ENCODE assay signal across 19 cellular contexts in genomic region chr2:224029876-224030275, GRCh38. TPM values are rescaled to one million over a fixed set of nuclear protein-coding genes. Genes with fewer than 3 reads are reported as not detected.
DNase-seq lines count a peak whose midpoint lies in the region; ATAC-seq, FAIRE-seq and TF ChIP-seq lines count a peak whose summit lies in the region.
"Had no signal": no experiment of that assay in that cellular context is flagged by ENCODE, and none has a peak within 500 bp of the region (broad histone marks: within the 10 kb centered on the region; RNA-seq: fewer than 3 reads in every experiment).

No MANE protein-coding gene starts in this region.

- CTCF ChIA-PET in RWPE1 (lab: Yijun Ruan, JAX), result no interaction called here

- peaks cover 56% of the 10 kb centered on the region for H3K4me1 Mint-ChIP-seq in activated naive CD8-positive, alpha-beta T cell treated with anti-CD3 and anti-CD28 coated beads for 36 hours

- H3K4me1 ChIP-seq in RWPE2 (ENCODE audit: insufficient read depth, poor library complexity, severe bottlenecking) (no peaks in the 10 kb centered on the region), keratinocyte (ENCODE audit: control insufficient read depth, extremely low read depth, insufficient read depth, low read length) (peaks cover 23% of the 10 kb centered on the region)

- no peaks in the 10 kb centered on the region for H3K27me3 Mint-ChIP-seq in activated naive CD8-positive, alpha-beta T cell treated with anti-CD3 and anti-CD28 coated beads for 36 hours

- DNase-seq in RWPE1 (ENCODE audit: low spot score), result no peak
- no peak for DNase-seq in RWPE2 (ENCODE audit: low spot score)
- peak; percentile 26 for DNase-seq in epithelial cell of prostate (ENCODE audit: low read depth, low spot score)
- DNase-seq in keratinocyte (ENCODE audit: low read depth, low spot score), result no peak
- no peak for DNase-seq in activated naive CD8-positive, alpha-beta T cell treated with anti-CD3 and anti-CD28 coated beads for 36 hours
- no peak for DNase-seq in COLO668 (lab: John Stamatoyannopoulos, UW; ENCODE audit: unreplicated experiment)
- DNase-seq: AML-193; CD4-positive, alpha-beta T cell; DMS153; DMS79; GDM1; HCEC 1CT had no signal

- H3K4me2 ChIP-seq in keratinocyte (ENCODE audit: control insufficient read depth, extremely low read depth, insufficient read depth, low read depth, low read length), result no peak overlapping the region
- H3K4me2 ChIP-seq: A549 had no signal

- no peak overlapping the region for H3K4me3 Mint-ChIP-seq in activated naive CD8-positive, alpha-beta T cell treated with anti-CD3 and anti-CD28 coated beads for 36 hours
- H3K4me3 Mint-ChIP-seq: CD4-positive, alpha-beta T cell; GM23338 had no signal

- TF ChIP-seq CTCF in RWPE1 (conservative IDR thresholded peaks at IDR 0.05; ENCODE audit: low read depth) (no peak), RWPE2 (IDR thresholded peaks at IDR 0.05; ENCODE audit: poor library complexity, severe bottlenecking) (no peak), keratinocyte (optimal IDR thresholded peaks at IDR 0.05 in 1 of 3, IDR thresholded peaks at IDR 0.05 in 1 of 3, conservative IDR thresholded peaks at IDR 0.05 in 1 of 3; ENCODE audit: extremely low read depth in 1 of 3, insufficient read depth in 2 of 3, low read length in 3 of 3) (no peak)

- H3K36me3 ChIP-seq in RWPE2 (ENCODE audit: low read depth) (peaks cover 58% of the 10 kb centered on the region), keratinocyte (ENCODE audit: control insufficient read depth in 2 of 2, extremely low read depth in 1 of 2, insufficient read depth in 2 of 2, low read length in 2 of 2) (peaks cover 15 to 57% of the 10 kb centered on the region in 2 experiments)

- H3K36me3 Mint-ChIP-seq in activated naive CD8-positive, alpha-beta T cell treated with anti-CD3 and anti-CD28 coated beads for 36 hours, result peaks cover 51% of the 10 kb centered on the region

- no peaks in the 10 kb centered on the region for H3K9me3 ChIP-seq in RWPE2 (ENCODE audit: severe bottlenecking)
- no peaks in the 10 kb centered on the region for H3K9me3 ChIP-seq in keratinocyte (ENCODE audit: control insufficient read depth, low read depth, low read length)
- H3K9me3 ChIP-seq: A549 had no signal

- H3K9ac ChIP-seq in keratinocyte (ENCODE audit: control insufficient read depth, extremely low read depth, insufficient read depth, low read length), result no peak overlapping the region

- no peak overlapping the region for H3K27ac Mint-ChIP-seq in activated naive CD8-positive, alpha-beta T cell treated with anti-CD3 and anti-CD28 coated beads for 36 hours
- H3K27ac Mint-ChIP-seq: CD4-positive, alpha-beta T cell; GM23338 had no signal

- peak; percentile 81 for FAIRE-seq in keratinocyte (lab: Jason Lieb, UNC)
- FAIRE-seq: A549, GM12892, GM18507, H54 had no signal

- POLR2A ChIA-PET in RWPE1 (lab: Yijun Ruan, JAX; ENCODE audit: low non-redundant PET), result no interaction called here

- H3K4me3 ChIP-seq in RWPE2 (ENCODE audit: severe bottlenecking), result no peak overlapping the region
- H3K4me3 ChIP-seq in keratinocyte (ENCODE audit: control insufficient read depth in 2 of 3, extremely low read depth in 1 of 3, insufficient read depth in 2 of 3, low read depth in 1 of 3, low read length in 3 of 3), result no peak overlapping the region
- H3K4me3 ChIP-seq: A549, GM23338 had no signal

- dilution Hi-C loops in keratinocyte (cut with MboI; ENCODE audit: extremely low pct_ligation_motif_present, low sequenced_read_pairs), result no loop called here

- peaks cover 99% of the 10 kb centered on the region for H3K79me2 ChIP-seq in keratinocyte (ENCODE audit: control insufficient read depth, insufficient read depth, low read length)

- peaks cover 16% of the 10 kb centered on the region for H3K9me3 Mint-ChIP-seq in activated naive CD8-positive, alpha-beta T cell treated with anti-CD3 and anti-CD28 coated beads for 36 hours
- H3K9me3 Mint-ChIP-seq: CD4-positive, alpha-beta T cell; GM23338 had no signal

- ATAC-seq in RWPE2 (ENCODE audit: low read depth) (peak; percentile 21; the same call in 1 of the 3 replicates), GM19351 (IDR thresholded peaks at IDR 0.05; ENCODE audit: unreplicated experiment) (no peak)
- ATAC-seq: A549, GM23338 had no signal

- H3K27ac ChIP-seq in RWPE1 (peak overlapping the region; percentile 51), RWPE2 (ENCODE audit: poor library complexity, severe bottlenecking) (no peak overlapping the region), epithelial cell of prostate (peak overlapping the region; percentile 22), keratinocyte (ENCODE audit: control insufficient read depth, insufficient read depth, low read length) (peak overlapping the region; percentile 11)
- H3K27ac ChIP-seq: A549, C4-2B had no signal

- H3K9me1 ChIP-seq in keratinocyte (ENCODE audit: control insufficient read depth, extremely low read depth, insufficient read depth, low read length), result peaks cover 6% of the 10 kb centered on the region

- peaks cover under 1% of the 10 kb centered on the region for H4K20me1 ChIP-seq in keratinocyte (ENCODE audit: control insufficient read depth, extremely low read depth, insufficient read depth, low read length)

- H2AFZ ChIP-seq in keratinocyte (ENCODE audit: control insufficient read depth, low read length), result no peak overlapping the region
- H2AFZ ChIP-seq: GM23338 had no signal

- H3K27me3 ChIP-seq in RWPE2 (ENCODE audit: insufficient read depth, poor library complexity, severe bottlenecking) (no peaks in the 10 kb centered on the region), keratinocyte (ENCODE audit: control insufficient read depth, extremely low read depth, insufficient read depth, low read length) (no peaks in the 10 kb centered on the region)

RNA-seq across cellular contexts. Expression of gene SERPINE2, which starts 9.2 kb away (rescaled TPM):
- polyA plus RNA-seq in keratinocyte, result 279 to 1,210 TPM (median 306 TPM) in 3 replicates
- 58.0 TPM for polyA plus RNA-seq in keratinocyte (2011; ENCODE audit: low read depth)
- polyA plus RNA-seq in keratinocyte (2011; cell fraction: cytosol; rRNA removed), result 606 and 644 TPM in 2 replicates
- polyA plus RNA-seq in keratinocyte (2011; cell fraction: nucleus; rRNA removed), result 1,752 and 1,862 TPM in 2 replicates
- polyA plus RNA-seq in keratinocyte (2012; ENCODE audit: low replicate concordance), result 137 and 901 TPM in 2 replicates
- polyA minus RNA-seq in keratinocyte, result 244 to 695 TPM (median 331 TPM) in 3 replicates
- polyA minus RNA-seq in keratinocyte (2011; cell fraction: cytosol; rRNA and poly(A)+ RNA removed), result 380 TPM
- polyA minus RNA-seq in keratinocyte (2011; cell fraction: nucleus; rRNA and poly(A)+ RNA removed), result 558 and 1,225 TPM in 2 replicates
- 10 to 100 TPM; 33.1 to 33.7 TPM for total RNA-seq in activated naive CD8-positive, alpha-beta T cell treated with anti-CD3 and anti-CD28 coated beads for 36 hours
